In genomic region chr4:81257021-81257420, GRCh38 we compare ENCODE assay signal across 1 cellular context.
TF ChIP-seq lines count a peak whose summit lies in the region.

No MANE protein-coding gene starts in this region.

TF ChIP-seq in IMR-90, 13 proteins besides CTCF, POLR2A, EP300 and RAD21:
- TF ChIP-seq ELK1 (IDR thresholded peaks at IDR 0.05; ENCODE audit: borderline replicate concordance, low read depth, low read length) (no peak), RFX5 (IDR thresholded peaks at IDR 0.05; ENCODE audit: low read depth, low read length) (no peak), MAZ (IDR thresholded peaks at IDR 0.05; ENCODE audit: borderline replicate concordance, low read depth, low read length) (no peak), BHLHE40 (IDR thresholded peaks at IDR 0.05; ENCODE audit: low read depth, low read length) (no peak), NFE2L2 (IDR thresholded peaks at IDR 0.05; ENCODE audit: low read depth, low read length) (no peak), MXI1 (IDR thresholded peaks at IDR 0.05; ENCODE audit: borderline replicate concordance, low read depth, low read length) (no peak), SMC3 (IDR thresholded peaks at IDR 0.05; ENCODE audit: low read depth, low read length) (no peak), FOS (IDR thresholded peaks at IDR 0.05; ENCODE audit: low read depth, low read length) (no peak), CHD1 (IDR thresholded peaks at IDR 0.05; ENCODE audit: low read depth, low read length) (no peak), RCOR1 (IDR thresholded peaks at IDR 0.05; ENCODE audit: insufficient replicate concordance, low read length) (no peak), CEBPB (IDR thresholded peaks at IDR 0.05; ENCODE audit: low read depth, low read length) (no peak), MAFK (IDR thresholded peaks at IDR 0.05; ENCODE audit: low read depth, low read length) (no peak), USF2 (IDR thresholded peaks at IDR 0.05; ENCODE audit: low read depth, low read length) (no peak)
TF ChIP-seq in IMR-90: peak in this region for 0.
